ENCODE assay signal across 16 cellular contexts in genomic region chr2:240896871-240897692, GRCh38. TPM values are rescaled to one million over a fixed set of nuclear protein-coding genes. Genes with fewer than 3 reads are reported as not detected.
A peak's percentile ranks its signal among the peaks of the same experiment; 100 is the strongest.
DNase-seq lines count a peak whose midpoint lies in the region; ATAC-seq, FAIRE-seq and TF ChIP-seq lines count a peak whose summit lies in the region.
"Had no signal": no experiment of that assay in that cellular context is flagged by ENCODE, and none has a peak within 500 bp of the region (broad histone marks: within the 10 kb centered on the region; RNA-seq: fewer than 3 reads in every experiment).

No MANE protein-coding gene starts in this region.

- TF ChIP-seq CTCF in hepatocyte (IDR thresholded peaks at IDR 0.05; ENCODE audit: poor library complexity) (no peak), upper lobe of left lung (IDR thresholded peaks at IDR 0.05) (no peak)

- H3K4me2 ChIP-seq in hepatocyte: peak overlapping the region; percentile 68

- H3K79me2 ChIP-seq in hepatocyte: no peaks in the 10 kb centered on the region
- H3K79me2 ChIP-seq: parathyroid adenoma had no signal

- H3K9me3 ChIP-seq in hepatocyte (ENCODE audit: low read depth): no peaks in the 10 kb centered on the region
- no peaks in the 10 kb centered on the region for H3K9me3 ChIP-seq in upper lobe of left lung
- H3K9me3 ChIP-seq: esophagus muscularis mucosa had no signal

- no peak overlapping the region for H2AFZ ChIP-seq in hepatocyte
- H2AFZ ChIP-seq: parathyroid adenoma had no signal

- no peak overlapping the region for H3K27ac ChIP-seq in hepatocyte
- peak overlapping the region in 3 of 4 donors; percentile 73 to 77 (median 76) for H3K27ac ChIP-seq in upper lobe of left lung
- H3K27ac ChIP-seq: HL-60 had no signal

- H3K27me3 ChIP-seq in hepatocyte: no peaks in the 10 kb centered on the region
- H3K27me3 ChIP-seq in upper lobe of left lung: no peaks in the 10 kb centered on the region

- ATAC-seq in upper lobe of left lung (ENCODE audit: low FRiP score in 2 of 2) (peak in 1 of 2 donors; percentile 12), HG03097 (IDR thresholded peaks at IDR 0.05; ENCODE audit: low FRiP score, unreplicated experiment) (no peak)

- no peak for FAIRE-seq in HTR-8/SVneo (lab: Jason Lieb, UNC)

- no peaks in the 10 kb centered on the region for H3K36me3 ChIP-seq in hepatocyte (replicated peaks; ENCODE audit: insufficient read depth, low read depth)
- H3K36me3 ChIP-seq in upper lobe of left lung: no peaks in the 10 kb centered on the region
- H3K36me3 ChIP-seq: esophagus muscularis mucosa had no signal

- no peak overlapping the region for H3K4me3 ChIP-seq in hepatocyte
- no peak overlapping the region for H3K4me3 ChIP-seq in upper lobe of left lung
- H3K4me3 ChIP-seq: esophagus muscularis mucosa had no signal

- TF ChIP-seq EP300 in upper lobe of left lung (IDR thresholded peaks at IDR 0.05): no peak

- H3K9me2 ChIP-seq in hepatocyte (replicated peaks; ENCODE audit: insufficient read depth): no peaks in the 10 kb centered on the region

- DNase-seq in NCI-H748 (lab: John Stamatoyannopoulos, UW; ENCODE audit: unreplicated experiment) (peak; percentile 17), NCI-H748 treated with DMSO at 0.1 percent for 48 hours (lab: John Stamatoyannopoulos, UW) (no peak), NCI-H2196 (lab: John Stamatoyannopoulos, UW; ENCODE audit: unreplicated experiment) (peak; percentile 82), hepatocyte (ENCODE audit: low spot score) (peak; percentile 79), upper lobe of left lung (peak in 1 of 2 donors; percentile 84), HTR-8/SVneo (ENCODE audit: insufficient read length, low spot score) (no peak), globus pallidus (ENCODE audit: low spot score) (no peak)
- DNase-seq: activated B cell treated with CpG ODN at 0.5 μM for 24 hours; activated CD8-positive, alpha-beta memory T cell treated with anti-CD3 and anti-CD28 coated beads, Interleukin-2, amount 50 U/mL, for 48 hours; activated naive CD8-positive, alpha-beta T cell treated with anti-CD3 and anti-CD28 coated beads for 36 hours; DMS 273 treated with DMSO at 0.1 percent for 48 hours had no signal

- TF ChIP-seq POLR2A in upper lobe of left lung (IDR thresholded peaks at IDR 0.05): no peak

- WGBS in hepatocyte (ENCODE audit: low lambda C conversion rate, missing lambda C conversion rate): 69% methylated on average over 22 of the region's 23 CpGs
- 80 to 86% methylated on average over 8 to 22 of the region's 23 CpGs for WGBS in upper lobe of left lung, 2 donors

- H3K4me1 ChIP-seq in hepatocyte (ENCODE audit: insufficient read depth): peaks cover 33% of the 10 kb centered on the region
- H3K4me1 ChIP-seq in upper lobe of left lung: peaks cover 18 to 24% (median 21%) of the 10 kb centered on the region in 4 donors
- H3K4me1 ChIP-seq: parathyroid adenoma had no signal

- H4K20me1 ChIP-seq in hepatocyte (ENCODE audit: insufficient read depth, poor library complexity, severe bottlenecking): no peaks in the 10 kb centered on the region

RNA-seq across cellular contexts. Expression of gene MAB21L4, which starts 1.1 kb away (rescaled TPM):
- total RNA-seq in hepatocyte: 13.5 and 34.5 TPM in 2 replicates
- 11.5 and 13.1 TPM in 2 replicates for polyA plus RNA-seq in hepatocyte
- total RNA-seq in upper lobe of left lung: 100 to 1,000 TPM in 1 of 6 donors, 10 to 100 TPM in 5; 11.5 to 117 (median 29.0) TPM
- total RNA-seq: activated B cell treated with CpG ODN at 0.5 μM for 24 hours; activated naive CD8-positive, alpha-beta T cell treated with anti-CD3 and anti-CD28 coated beads for 36 hours; cerebellum had no signal

RNA-seq across cellular contexts. Expression of gene CROCC2, which starts 9.1 kb away (rescaled TPM):
- total RNA-seq in hepatocyte: 0.10 and 0.20 TPM in 2 replicates
- polyA plus RNA-seq in hepatocyte: 0.04 and 0.13 TPM in 2 replicates
- total RNA-seq in upper lobe of left lung: 10 to 100 TPM in 3 of 6 donors, 1 to 10 TPM in 2, under 1 TPM in 1; 0.23 to 17.8 (median 7.6) TPM
- total RNA-seq: activated B cell treated with CpG ODN at 0.5 μM for 24 hours; activated naive CD8-positive, alpha-beta T cell treated with anti-CD3 and anti-CD28 coated beads for 36 hours; cerebellum; esophagus muscularis mucosa had no signal

RNA-seq across cellular contexts. Expression of gene AGXT, which starts 28.5 kb away (rescaled TPM):
- total RNA-seq in hepatocyte (69.6 and 90.8 TPM in 2 replicates), upper lobe of left lung (under 1 TPM in 3 of 6 donors, not detected in 3; 0.30 to 0.46 (median 0.44) TPM)
- polyA plus RNA-seq in hepatocyte: 157 and 169 TPM in 2 replicates
- total RNA-seq: activated B cell treated with CpG ODN at 0.5 μM for 24 hours; activated naive CD8-positive, alpha-beta T cell treated with anti-CD3 and anti-CD28 coated beads for 36 hours; cerebellum; esophagus muscularis mucosa had no signal

Comparison
In these comparisons a context has a peak if more than half of its experiments do, and no peak if none do; other contexts are left out.
1. DNase-seq: peak in NCI-H748 (single experiment), NCI-H2196 (single experiment) and hepatocyte (single experiment); none in NCI-H748 treated with DMSO at 0.1 percent for 48 hours (single experiment), HTR-8/SVneo (single experiment) and globus pallidus (single experiment).
2. RNA of gene AGXT, which starts 28.5 kb away (total RNA-seq): 69.6 to 90.8 TPM in hepatocyte; 0.30 to 0.46 TPM in upper lobe of left lung; every median in the first group is over 10 times any median in the second.